Comparison of ENCODE assay signal across 7 cellular contexts in the genomic region with DNA sequence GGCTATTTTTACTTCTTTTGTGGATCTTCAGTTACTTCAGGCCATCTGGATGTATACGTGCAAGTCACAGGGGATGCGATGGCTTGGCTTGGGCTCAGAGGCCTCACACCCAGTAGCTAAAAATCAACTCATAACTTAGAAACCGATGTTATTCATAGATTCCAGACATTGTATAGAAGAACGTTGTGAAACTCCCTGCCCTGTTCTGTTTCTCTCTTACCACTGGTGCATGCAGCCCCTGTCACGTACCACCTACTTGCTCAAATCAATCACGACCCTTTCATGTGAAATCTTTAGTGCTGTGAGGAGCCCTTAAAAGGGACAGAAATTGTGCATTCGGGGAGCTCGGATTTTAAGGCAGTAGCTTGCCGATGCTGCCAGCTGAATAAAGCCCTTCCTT. TPM values are rescaled to one million over a fixed set of nuclear protein-coding genes. Genes with fewer than 3 reads are reported as not detected.
DNase-seq lines count a peak whose midpoint lies in the region; ATAC-seq and TF ChIP-seq lines count a peak whose summit lies in the region.
"Not testable (repeated sequence)": the region's sequence is repeated elsewhere in the genome, so short reads cannot be mapped to it uniquely, and the experiment has no call there.

No MANE protein-coding gene starts in this region.

- H3K4me1 ChIP-seq in DND-41 (ENCODE audit: insufficient read depth, low read length) (peaks cover 32% of the 10 kb centered on the region), OCI-LY3 (ENCODE audit: low read length) (peaks cover 45% of the 10 kb centered on the region)

- DNase-seq in DND-41; activated CD4-positive, alpha-beta T cell treated with anti-CD3 and anti-CD28 coated beads for 36 hours; MCF 10A (ENCODE audit: unreplicated experiment); stimulated activated effector memory CD8-positive, alpha-beta T cell treated with anti-CD3 and anti-CD28 coated beads, Interleukin-12 subunit alpha, Interleukin-12 subunit beta, amount 100 ng/mL, for 72 hours (ENCODE audit: low spot score in 2 of 2): not testable (repeated sequence)
- DNase-seq in natural killer cell treated with Interleukin-12 subunit alpha and Interleukin-12 subunit beta and Interleukin-15 and Interleukin-18, amount 100 ng/mL, for 72 hours (ENCODE audit: low spot score): peak; percentile 10

- H3K27me3 ChIP-seq in DND-41 (ENCODE audit: insufficient read depth, low read length, poor library complexity); OCI-LY3 (ENCODE audit: low read depth, low read length): not testable (repeated sequence)

- peak overlapping the region; percentile 90 for H3K4me2 ChIP-seq in DND-41 (ENCODE audit: insufficient read depth, low read length)
- H3K4me2 ChIP-seq in OCI-LY3 (ENCODE audit: low read length): peak overlapping the region; percentile 100

- CTCF ChIA-PET in activated CD4-positive, alpha-beta T cell treated with anti-CD3 and anti-CD28 coated beads for 36 hours (lab: Charles Lee): interaction anchor here (0.6 kb wide), 2 partner anchors 13 to 228 kb away, joined by 3 read pairs; no protein-coding TSS in a partner anchor
- CTCF ChIA-PET in MCF 10A (lab: Yijun Ruan, JAX): interaction anchor here (0.6 to 0.7 kb wide), 3 partner anchors 20 to 260 kb away, joined by 3 to 5 read pairs (median 4); no protein-coding TSS in a partner anchor

- H3K36me3 ChIP-seq in DND-41 (ENCODE audit: insufficient read depth, low read length); OCI-LY3 (replicated peaks; ENCODE audit: low read depth, low read length): not testable (repeated sequence)

- not testable (repeated sequence) for BruUV-seq in MCF 10A (replicated peaks; lab: Mats Ljungman, UMichigan)

- H3K79me2 ChIP-seq in DND-41 (ENCODE audit: insufficient read depth, low read length): peaks cover 35% of the 10 kb centered on the region
- H3K79me2 ChIP-seq in OCI-LY3 (ENCODE audit: low read length): peaks cover 36% of the 10 kb centered on the region

- H2AFZ ChIP-seq in DND-41 (ENCODE audit: low read depth, low read length): peak overlapping the region; percentile 30
- not testable (repeated sequence) for H2AFZ ChIP-seq in OCI-LY3 (ENCODE audit: low read depth, low read length)

- POLR2A ChIA-PET in activated CD4-positive, alpha-beta T cell treated with anti-CD3 and anti-CD28 coated beads for 36 hours (lab: Charles Lee); MCF 10A (lab: Yijun Ruan, JAX): not testable (repeated sequence)

- H4K20me1 ChIP-seq in DND-41 (ENCODE audit: insufficient read depth, low read length); OCI-LY3 (ENCODE audit: insufficient read depth, low read length): not testable (repeated sequence)

- not testable (repeated sequence) for ATAC-seq in DND-41 (ENCODE audit: insufficient read depth, low read depth); activated CD4-positive, alpha-beta T cell treated with anti-CD3 and anti-CD28 coated beads for 36 hours; activated T-helper 17 cell treated with anti-CD3 and anti-CD28 coated beads, Interleukin-2, amount 50 U/mL, for 72 hours (replicated peaks); natural killer cell treated with Interleukin-12 subunit alpha and Interleukin-12 subunit beta and Interleukin-15 and Interleukin-18, amount 100 ng/mL, for 72 hours; stimulated activated effector memory CD8-positive, alpha-beta T cell treated with anti-CD3 and anti-CD28 coated beads, Interleukin-12 subunit alpha, Interleukin-12 subunit beta, amount 100 ng/mL, for 72 hours

- peak overlapping the region; percentile 94 for H3K27ac Mint-ChIP-seq in activated CD4-positive, alpha-beta T cell treated with anti-CD3 and anti-CD28 coated beads for 36 hours
- H3K27ac Mint-ChIP-seq in activated T-helper 17 cell treated with anti-CD3 and anti-CD28 coated beads, Interleukin-2, amount 50 U/mL, for 72 hours: peak overlapping the region; percentile 92
- peak overlapping the region; percentile 97 for H3K27ac Mint-ChIP-seq in MCF 10A (ENCODE audit: low read depth, unreplicated experiment)
- H3K27ac Mint-ChIP-seq in natural killer cell treated with Interleukin-12 subunit alpha and Interleukin-12 subunit beta and Interleukin-15 and Interleukin-18, amount 100 ng/mL, for 72 hours: not testable (repeated sequence)
- peak overlapping the region; percentile 94 for H3K27ac Mint-ChIP-seq in stimulated activated effector memory CD8-positive, alpha-beta T cell treated with anti-CD3 and anti-CD28 coated beads, Interleukin-12 subunit alpha, Interleukin-12 subunit beta, amount 100 ng/mL, for 72 hours

- H3K9me3 ChIP-seq in DND-41 (ENCODE audit: insufficient read depth, low read length, severe bottlenecking); OCI-LY3 (ENCODE audit: insufficient read depth, low read length): not testable (repeated sequence)

- H3K36me3 Mint-ChIP-seq in activated CD4-positive, alpha-beta T cell treated with anti-CD3 and anti-CD28 coated beads for 36 hours (ENCODE audit: low read depth); activated T-helper 17 cell treated with anti-CD3 and anti-CD28 coated beads, Interleukin-2, amount 50 U/mL, for 72 hours (ENCODE audit: low read depth); natural killer cell treated with Interleukin-12 subunit alpha and Interleukin-12 subunit beta and Interleukin-15 and Interleukin-18, amount 100 ng/mL, for 72 hours: not testable (repeated sequence)
- H3K36me3 Mint-ChIP-seq in MCF 10A (ENCODE audit: insufficient read depth, unreplicated experiment): peaks cover 12% of the 10 kb centered on the region
- H3K36me3 Mint-ChIP-seq in stimulated activated effector memory CD8-positive, alpha-beta T cell treated with anti-CD3 and anti-CD28 coated beads, Interleukin-12 subunit alpha, Interleukin-12 subunit beta, amount 100 ng/mL, for 72 hours: peaks cover 13% of the 10 kb centered on the region

- peaks cover 30% of the 10 kb centered on the region for H3K4me1 Mint-ChIP-seq in activated CD4-positive, alpha-beta T cell treated with anti-CD3 and anti-CD28 coated beads for 36 hours
- H3K4me1 Mint-ChIP-seq in activated T-helper 17 cell treated with anti-CD3 and anti-CD28 coated beads, Interleukin-2, amount 50 U/mL, for 72 hours: peaks cover 12% of the 10 kb centered on the region
- peaks cover 22% of the 10 kb centered on the region for H3K4me1 Mint-ChIP-seq in MCF 10A (ENCODE audit: insufficient read depth, unreplicated experiment)
- peaks cover 24% of the 10 kb centered on the region in 2 donors for H3K4me1 Mint-ChIP-seq in natural killer cell treated with Interleukin-12 subunit alpha and Interleukin-12 subunit beta and Interleukin-15 and Interleukin-18, amount 100 ng/mL, for 72 hours (ENCODE audit: low read depth in 2 of 2)
- peaks cover 24% of the 10 kb centered on the region for H3K4me1 Mint-ChIP-seq in stimulated activated effector memory CD8-positive, alpha-beta T cell treated with anti-CD3 and anti-CD28 coated beads, Interleukin-12 subunit alpha, Interleukin-12 subunit beta, amount 100 ng/mL, for 72 hours

- not testable (repeated sequence) for TF ChIP-seq CTCF in DND-41 (IDR thresholded peaks at IDR 0.05; ENCODE audit: borderline replicate concordance, extremely low read depth, low read length, poor library complexity, severe bottlenecking); OCI-LY3 (IDR thresholded peaks at IDR 0.05; ENCODE audit: low read depth, low read length); MCF 10A (IDR thresholded peaks at IDR 0.05; ENCODE audit: unreplicated experiment)

- not testable (repeated sequence) for H3K4me3 ChIP-seq in DND-41 (ENCODE audit: low read depth in 1 of 2, low read length in 2 of 2)
- peak overlapping the region; percentile 92 for H3K4me3 ChIP-seq in OCI-LY3 (ENCODE audit: low read length)

- intact Hi-C loops in activated CD4-positive, alpha-beta T cell treated with anti-CD3 and anti-CD28 coated beads for 36 hours (cut with DNase I, micrococcal nuclease): loop anchor here in 1 of 2 experiments (2.0 kb wide), 2 partner anchors 231 to 573 kb away; a partner anchor contains a TSS
- intact Hi-C loops in MCF 10A (cut with micrococcal nuclease): not testable (repeated sequence)

- H3K9ac ChIP-seq in DND-41 (ENCODE audit: low read depth, low read length): not testable (repeated sequence)
- H3K9ac ChIP-seq in OCI-LY3 (ENCODE audit: low read length): peak overlapping the region; percentile 99

- H3K4me3 Mint-ChIP-seq in activated CD4-positive, alpha-beta T cell treated with anti-CD3 and anti-CD28 coated beads for 36 hours: not testable (repeated sequence)
- peak overlapping the region; percentile 89 for H3K4me3 Mint-ChIP-seq in activated T-helper 17 cell treated with anti-CD3 and anti-CD28 coated beads, Interleukin-2, amount 50 U/mL, for 72 hours
- H3K4me3 Mint-ChIP-seq in MCF 10A (ENCODE audit: unreplicated experiment): peak overlapping the region; percentile 12
- H3K4me3 Mint-ChIP-seq in natural killer cell treated with Interleukin-12 subunit alpha and Interleukin-12 subunit beta and Interleukin-15 and Interleukin-18, amount 100 ng/mL, for 72 hours: peak overlapping the region; percentile 34
- H3K4me3 Mint-ChIP-seq in stimulated activated effector memory CD8-positive, alpha-beta T cell treated with anti-CD3 and anti-CD28 coated beads, Interleukin-12 subunit alpha, Interleukin-12 subunit beta, amount 100 ng/mL, for 72 hours: peak overlapping the region; percentile 93

- not testable (repeated sequence) for H3K27ac ChIP-seq in DND-41 (ENCODE audit: low read length)
- H3K27ac ChIP-seq in OCI-LY3 (ENCODE audit: low read length): peak overlapping the region; percentile 98

- H3K9me3 Mint-ChIP-seq in activated CD4-positive, alpha-beta T cell treated with anti-CD3 and anti-CD28 coated beads for 36 hours (ENCODE audit: low read depth); activated T-helper 17 cell treated with anti-CD3 and anti-CD28 coated beads, Interleukin-2, amount 50 U/mL, for 72 hours; MCF 10A (ENCODE audit: unreplicated experiment); natural killer cell treated with Interleukin-12 subunit alpha and Interleukin-12 subunit beta and Interleukin-15 and Interleukin-18, amount 100 ng/mL, for 72 hours; stimulated activated effector memory CD8-positive, alpha-beta T cell treated with anti-CD3 and anti-CD28 coated beads, Interleukin-12 subunit alpha, Interleukin-12 subunit beta, amount 100 ng/mL, for 72 hours: not testable (repeated sequence)

- H3K27me3 Mint-ChIP-seq in activated CD4-positive, alpha-beta T cell treated with anti-CD3 and anti-CD28 coated beads for 36 hours; activated T-helper 17 cell treated with anti-CD3 and anti-CD28 coated beads, Interleukin-2, amount 50 U/mL, for 72 hours; MCF 10A (ENCODE audit: insufficient read depth, unreplicated experiment); natural killer cell treated with Interleukin-12 subunit alpha and Interleukin-12 subunit beta and Interleukin-15 and Interleukin-18, amount 100 ng/mL, for 72 hours: not testable (repeated sequence)

RNA-seq across cellular contexts. Expression of a gene that starts 1.3 kb away (rescaled TPM):
- total RNA-seq in activated CD4-positive, alpha-beta T cell treated with anti-CD3 and anti-CD28 coated beads for 36 hours: 10 to 100 TPM; 10.2 to 10.5 TPM
- total RNA-seq in activated T-helper 17 cell treated with anti-CD3 and anti-CD28 coated beads, Interleukin-2, amount 50 U/mL, for 72 hours: 10 to 100 TPM in 1 of 2 donors, 1 to 10 TPM in 1; 9.9 to 16.3 TPM
- 7.3 and 13.4 TPM in 2 replicates for total RNA-seq in MCF 10A (2022)
- total RNA-seq in natural killer cell treated with Interleukin-12 subunit alpha and Interleukin-12 subunit beta and Interleukin-15 and Interleukin-18, amount 100 ng/mL, for 72 hours: 10 to 100 TPM; 10.1 to 12.3 TPM

RNA-seq across cellular contexts. Expression of a gene that starts 50.4 kb away (rescaled TPM):
- 10 to 100 TPM; 38.2 to 39.8 TPM for total RNA-seq in activated CD4-positive, alpha-beta T cell treated with anti-CD3 and anti-CD28 coated beads for 36 hours
- total RNA-seq in activated T-helper 17 cell treated with anti-CD3 and anti-CD28 coated beads, Interleukin-2, amount 50 U/mL, for 72 hours: 10 to 100 TPM; 61.4 to 68.5 TPM
- 26.1 and 32.5 TPM in 2 replicates for total RNA-seq in MCF 10A (2022)
- total RNA-seq in natural killer cell treated with Interleukin-12 subunit alpha and Interleukin-12 subunit beta and Interleukin-15 and Interleukin-18, amount 100 ng/mL, for 72 hours: 10 to 100 TPM; 65.0 to 81.8 TPM

RNA-seq across cellular contexts. Expression of a gene that starts 53.5 kb away (rescaled TPM):
- 10 to 100 TPM; 50.2 to 58.2 TPM for total RNA-seq in activated CD4-positive, alpha-beta T cell treated with anti-CD3 and anti-CD28 coated beads for 36 hours
- 10 to 100 TPM; 70.8 to 75.2 TPM for total RNA-seq in activated T-helper 17 cell treated with anti-CD3 and anti-CD28 coated beads, Interleukin-2, amount 50 U/mL, for 72 hours
- total RNA-seq in MCF 10A (2022): 30.0 and 30.9 TPM in 2 replicates
- total RNA-seq in natural killer cell treated with Interleukin-12 subunit alpha and Interleukin-12 subunit beta and Interleukin-15 and Interleukin-18, amount 100 ng/mL, for 72 hours: 10 to 100 TPM; 87.5 to 94.2 TPM
